Comparison of ENCODE assay signal across 8 cellular contexts in the genomic region with DNA sequence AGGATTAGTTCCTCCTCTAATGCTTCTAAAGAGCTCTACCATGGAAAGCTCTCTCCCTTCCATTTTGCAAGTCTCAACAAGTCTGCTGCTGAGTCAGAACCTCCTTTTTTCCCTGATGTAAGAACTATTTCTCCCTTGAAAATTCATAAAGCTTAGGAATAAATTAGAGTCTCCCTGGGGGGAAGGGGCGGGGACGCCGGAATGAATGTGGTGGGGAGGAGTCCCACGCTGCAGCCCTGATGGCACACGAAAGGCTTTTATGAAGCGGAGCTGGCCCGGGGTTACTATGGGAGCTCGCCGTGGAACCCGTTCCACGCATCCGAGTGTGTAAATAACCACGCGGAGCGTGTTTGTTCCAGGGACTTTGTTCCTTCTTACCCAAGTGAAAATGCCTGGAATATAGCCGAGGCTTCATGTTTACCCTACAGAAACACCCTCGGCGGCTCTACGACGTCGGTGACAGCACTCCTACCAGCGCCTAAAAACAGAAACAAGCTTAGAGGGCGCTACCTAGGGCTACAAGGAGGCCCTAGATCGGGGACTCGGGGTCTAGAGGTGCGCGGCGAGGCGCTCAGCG. TPM values are rescaled to one million over a fixed set of nuclear protein-coding genes. Genes with fewer than 3 reads are reported as not detected.
DNase-seq lines count a peak whose midpoint lies in the region; FAIRE-seq and TF ChIP-seq lines count a peak whose summit lies in the region.

No MANE protein-coding gene starts in this region.

- TF ChIP-seq CTCF in GM10248 (IDR thresholded peaks at IDR 0.05; ENCODE audit: control extremely low read depth, extremely low read depth, low read depth, missing control alignments) (no peak), LNCAP (IDR thresholded peaks at IDR 0.05) (peak; percentile 20; the same call in 1 of the 2 replicates), breast epithelium (IDR thresholded peaks at IDR 0.05) (no peak)

- H3K4me3 ChIP-seq in breast epithelium (peak overlapping the region; percentile 94 to 98 (median 95)), skeletal muscle satellite cell (ENCODE audit: low read length) (peak overlapping the region; percentile 97)

- H3K27me3 ChIP-seq in breast epithelium (no peaks in the 10 kb centered on the region), skeletal muscle satellite cell (ENCODE audit: control insufficient read depth, insufficient read depth, low read length) (no peaks in the 10 kb centered on the region)

- H3K27ac ChIP-seq in breast epithelium, result peak overlapping the region; percentile 99 to 100

- peak overlapping the region; percentile 93 for H3K4me2 ChIP-seq in skeletal muscle satellite cell (ENCODE audit: low read length)

- no peak for FAIRE-seq in H54 (lab: Jason Lieb, UNC)

- CTCF ChIA-PET in GM10248 (lab: Yijun Ruan, JAX), result interaction anchor here (0.7 to 2.1 kb wide), 7 partner anchors 9 to 1344 kb away, joined by 3 to 8 read pairs (median 3); no protein-coding TSS in a partner anchor

- peak overlapping the region; percentile 99 for H3K9ac ChIP-seq in skeletal muscle satellite cell (ENCODE audit: low read depth, low read length)

- H3K36me3 ChIP-seq in breast epithelium (no peaks in the 10 kb centered on the region), skeletal muscle satellite cell (ENCODE audit: insufficient read depth, low read length) (peaks cover 11% of the 10 kb centered on the region)

- peaks cover 0 to 4% of the 10 kb centered on the region in 2 donors for H3K4me1 ChIP-seq in breast epithelium
- peaks cover 5% of the 10 kb centered on the region for H3K4me1 ChIP-seq in skeletal muscle satellite cell (ENCODE audit: control insufficient read depth, insufficient read depth, low read length)

- peak; percentile 47 for DNase-seq in GM10248 (ENCODE audit: extremely low spot score)
- no peak for DNase-seq in H54 (ENCODE audit: insufficient read length, low spot score)
- DNase-seq in T1000 (lab: John Stamatoyannopoulos, UW), result peak; percentile 92
- peak; percentile 70 to 78 for DNase-seq in breast epithelium (ENCODE audit: low spot score in 2 of 2)
- DNase-seq in iPS-NIHi7 (ENCODE audit: extremely low spot score), result peak; percentile 26
- DNase-seq in cortex of kidney (lab: John Stamatoyannopoulos, UW), result no peak

- POLR2A ChIA-PET in GM10248 (lab: Yijun Ruan, JAX), result interaction anchor here (0.8 kb wide), 1 partner anchor 145 kb away, joined by 3 read pairs; no protein-coding TSS in a partner anchor

- intact Hi-C loops in breast epithelium (cut with DNase I; ENCODE audit: low total_unique reads), result no loop called here

- H3K9me3 ChIP-seq in breast epithelium, result no peaks in the 10 kb centered on the region
- no peaks in the 10 kb centered on the region for H3K9me3 ChIP-seq in skeletal muscle satellite cell (replicated peaks; ENCODE audit: low read length)

- 0 out of 2 replicates have a peak, but pooled peaks have one; percentile 13 for TF ChIP-seq POLR2A in H54 (IDR thresholded peaks at IDR 0.05; ENCODE audit: low read depth, low read length)
- no peak for TF ChIP-seq POLR2A in breast epithelium (IDR thresholded peaks at IDR 0.05)

RNA-seq across cellular contexts. Expression of a gene that starts 0.9 kb away (rescaled TPM):
- total RNA-seq in breast epithelium, result 10 to 100 TPM; 16.7 to 33.4 (median 26.4) TPM
- total RNA-seq in skeletal muscle satellite cell (2012; rRNA removed), result 18.8 and 22.7 TPM in 2 replicates

Comparison
In these comparisons a context has a peak if more than half of its experiments do, and no peak if none do; other contexts are left out.
1. DNase-seq: peak in GM10248 (single experiment), T1000 (single experiment), breast epithelium (2 of 2) and iPS-NIHi7 (single experiment); none in H54 (single experiment) and cortex of kidney (single experiment).